Comparison of ENCODE assay signal across 1 cellular context in genomic region chr7:66114743-66115727, GRCh38.
TF ChIP-seq lines count a peak whose summit lies in the region.

Gene CRCP (plus strand): TSS chr7:66114847. CDS start chr7:66114963, 116 bp downstream.

TF ChIP-seq in HepG2, 621 proteins besides CTCF, POLR2A, EP300 and RAD21 (continued from another document and continues in another):
- TF ChIP-seq HMGXB4 (CRISPR knock-in tag; IDR thresholded peaks at IDR 0.05; ENCODE audit: borderline replicate concordance in 1 of 2, low read depth in 1 of 2): peak; percentile 50 to 77; a peak in 3 of 4 replicates
- TF ChIP-seq ARID2 (CRISPR knock-in tag; IDR thresholded peaks at IDR 0.05; ENCODE audit: borderline replicate concordance): no peak; the same call in 1 of the 2 replicates
- TF ChIP-seq, protein P1, sequence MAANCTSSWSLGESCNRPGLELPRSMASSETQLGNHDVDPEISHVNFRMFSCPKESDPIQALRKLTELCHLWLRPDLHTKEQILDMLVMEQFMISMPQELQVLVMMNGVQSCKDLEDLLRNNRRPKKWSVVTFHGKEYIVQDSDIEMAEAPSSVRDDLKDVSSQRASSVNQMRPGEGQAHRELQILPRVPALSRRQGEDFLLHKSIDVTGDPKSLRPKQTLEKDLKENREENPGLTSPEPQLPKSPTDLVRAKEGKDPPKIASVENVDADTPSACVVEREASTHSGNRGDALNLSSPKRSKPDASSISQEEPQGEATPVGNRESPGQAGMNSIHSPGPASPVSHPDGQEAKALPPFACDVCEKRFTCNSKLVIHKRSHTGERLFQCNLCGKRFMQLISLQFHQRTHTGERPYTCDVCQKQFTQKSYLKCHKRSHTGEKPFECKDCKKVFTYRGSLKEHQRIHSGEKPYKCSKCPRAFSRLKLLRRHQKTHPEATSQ (CRISPR knock-in tag; IDR thresholded peaks at IDR 0.05; ENCODE audit: borderline replicate concordance): peak; percentile 43; the same call in 1 of the 2 replicates
- TF ChIP-seq NFYB (CRISPR knock-in tag; IDR thresholded peaks at IDR 0.05): no peak
- 0 out of 2 replicates have a peak, but pooled peaks have one; percentile 21 for TF ChIP-seq ZNF564 (CRISPR knock-in tag; IDR thresholded peaks at IDR 0.05)
- TF ChIP-seq HHEX (CRISPR knock-in tag; IDR thresholded peaks at IDR 0.05): no peak
- peak; percentile 7; the same call in 1 of the 2 replicates for TF ChIP-seq ETS1 (CRISPR knock-in tag; IDR thresholded peaks at IDR 0.05)
- no peak for TF ChIP-seq ZNF780A (CRISPR knock-in tag; IDR thresholded peaks at IDR 0.05)
- peak; percentile 44; the same call in 1 of the 2 replicates for TF ChIP-seq MAF1 (CRISPR knock-in tag; IDR thresholded peaks at IDR 0.05; ENCODE audit: borderline replicate concordance)
- TF ChIP-seq ZNF781 (CRISPR knock-in tag; IDR thresholded peaks at IDR 0.05; ENCODE audit: borderline replicate concordance, not compliant biosample characterization): peak; percentile 94
- TF ChIP-seq, protein P2, sequence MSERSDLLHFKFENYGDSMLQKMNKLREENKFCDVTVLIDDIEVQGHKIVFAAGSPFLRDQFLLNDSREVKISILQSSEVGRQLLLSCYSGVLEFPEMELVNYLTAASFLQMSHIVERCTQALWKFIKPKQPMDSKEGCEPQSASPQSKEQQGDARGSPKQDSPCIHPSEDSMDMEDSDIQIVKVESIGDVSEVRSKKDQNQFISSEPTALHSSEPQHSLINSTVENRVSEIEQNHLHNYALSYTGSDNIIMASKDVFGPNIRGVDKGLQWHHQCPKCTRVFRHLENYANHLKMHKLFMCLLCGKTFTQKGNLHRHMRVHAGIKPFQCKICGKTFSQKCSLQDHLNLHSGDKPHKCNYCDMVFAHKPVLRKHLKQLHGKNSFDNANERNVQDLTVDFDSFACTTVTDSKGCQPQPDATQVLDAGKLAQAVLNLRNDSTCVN (CRISPR knock-in tag; IDR thresholded peaks at IDR 0.05; ENCODE audit: borderline replicate concordance): no peak
- peak; percentile 59; the same call in 1 of the 2 replicates for TF ChIP-seq ZZZ3 (CRISPR knock-in tag; IDR thresholded peaks at IDR 0.05; ENCODE audit: borderline replicate concordance)
- peak; percentile 83 for TF ChIP-seq TBX3 (IDR thresholded peaks at IDR 0.05; ENCODE audit: borderline replicate concordance)
- TF ChIP-seq HES4 (CRISPR knock-in tag; IDR thresholded peaks at IDR 0.05; ENCODE audit: borderline replicate concordance): no peak
- TF ChIP-seq SUZ12 (IDR thresholded peaks at IDR 0.05; ENCODE audit: low read depth, low read length): peak; percentile 43; the same call in 1 of the 2 replicates
- TF ChIP-seq PPARG (CRISPR knock-in tag; conservative IDR thresholded peaks at IDR 0.05): peak; percentile 89
- TF ChIP-seq PCBP2 (optimal IDR thresholded peaks at IDR 0.05; ENCODE audit: low read depth, low read length, poor library complexity, severe bottlenecking): no peak
- no peak for TF ChIP-seq ZNF326 (CRISPR knock-in tag; IDR thresholded peaks at IDR 0.05; ENCODE audit: borderline replicate concordance)
- TF ChIP-seq ATF4 (CRISPR knock-in tag; IDR thresholded peaks at IDR 0.05): 0 out of 4 replicates have a peak, but pooled peaks of 1 of the 2 experiments have one; percentile 10
- no peak for TF ChIP-seq SP4 (CRISPR knock-in tag; IDR thresholded peaks at IDR 0.05)
- TF ChIP-seq ZNF569 (CRISPR knock-in tag; IDR thresholded peaks at IDR 0.05; ENCODE audit: borderline replicate concordance): no peak
- peak; percentile 95 for TF ChIP-seq TGIF2 (CRISPR knock-in tag; IDR thresholded peaks at IDR 0.05)
- TF ChIP-seq ZNF552 (CRISPR knock-in tag; IDR thresholded peaks at IDR 0.05; ENCODE audit: borderline replicate concordance): 0 out of 2 replicates have a peak, but pooled peaks have one; percentile 80
- peak; percentile 87 for TF ChIP-seq SIN3A (IDR thresholded peaks at IDR 0.05; ENCODE audit: borderline replicate concordance, low read depth, low read length)
- TF ChIP-seq ZFYVE20 (CRISPR knock-in tag; IDR thresholded peaks at IDR 0.05; ENCODE audit: borderline replicate concordance, low read depth): peak; percentile 74; the same call in 1 of the 2 replicates
- 0 out of 2 replicates have a peak, but pooled peaks have one; percentile 75 for TF ChIP-seq NFAT5 (CRISPR knock-in tag; IDR thresholded peaks at IDR 0.05)
- no peak for TF ChIP-seq RERE (CRISPR knock-in tag; IDR thresholded peaks at IDR 0.05; ENCODE audit: low read depth)
- TF ChIP-seq STAT5B (CRISPR knock-in tag; IDR thresholded peaks at IDR 0.05): no peak
- TF ChIP-seq NBN (conservative IDR thresholded peaks at IDR 0.05): no peak
- TF ChIP-seq NR3C1 (CRISPR knock-in tag; IDR thresholded peaks at IDR 0.05): no peak
- no peak for TF ChIP-seq ZNF124 (CRISPR knock-in tag; IDR thresholded peaks at IDR 0.05)
- TF ChIP-seq ZBTB3 (CRISPR knock-in tag; IDR thresholded peaks at IDR 0.05; ENCODE audit: borderline replicate concordance, low read depth): no peak
- TF ChIP-seq ZNF607 (CRISPR knock-in tag; IDR thresholded peaks at IDR 0.05; ENCODE audit: borderline replicate concordance): peak; percentile 90
- no peak for TF ChIP-seq ATM (IDR thresholded peaks at IDR 0.05; ENCODE audit: borderline replicate concordance)
- TF ChIP-seq, protein P3, sequence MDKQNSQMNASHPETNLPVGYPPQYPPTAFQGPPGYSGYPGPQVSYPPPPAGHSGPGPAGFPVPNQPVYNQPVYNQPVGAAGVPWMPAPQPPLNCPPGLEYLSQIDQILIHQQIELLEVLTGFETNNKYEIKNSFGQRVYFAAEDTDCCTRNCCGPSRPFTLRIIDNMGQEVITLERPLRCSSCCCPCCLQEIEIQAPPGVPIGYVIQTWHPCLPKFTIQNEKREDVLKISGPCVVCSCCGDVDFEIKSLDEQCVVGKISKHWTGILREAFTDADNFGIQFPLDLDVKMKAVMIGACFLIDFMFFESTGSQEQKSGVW (CRISPR knock-in tag; IDR thresholded peaks at IDR 0.05; ENCODE audit: borderline replicate concordance): no peak
- TF ChIP-seq ATF7-NPFF (CRISPR knock-in tag; IDR thresholded peaks at IDR 0.05; ENCODE audit: low read depth): peak; percentile 81
- TF ChIP-seq ZNF329 (CRISPR knock-in tag; IDR thresholded peaks at IDR 0.05; ENCODE audit: low read depth): 0 out of 2 replicates have a peak, but pooled peaks have one; percentile 58
- no peak for TF ChIP-seq SMAD1 (CRISPR knock-in tag; IDR thresholded peaks at IDR 0.05; ENCODE audit: borderline replicate concordance, low read depth)
- peak; percentile 41; the same call in 1 of the 2 replicates for TF ChIP-seq ZMYM3 (CRISPR knock-in tag; IDR thresholded peaks at IDR 0.05)
- peak; percentile 42 for TF ChIP-seq YY1 (IDR thresholded peaks at IDR 0.05; ENCODE audit: insufficient read depth, insufficient replicate concordance, low read depth, low read length)
- TF ChIP-seq ZNF720 (CRISPR knock-in tag; IDR thresholded peaks at IDR 0.05): no peak
- no peak for TF ChIP-seq NFKBIZ (CRISPR knock-in tag; IDR thresholded peaks at IDR 0.05)
- TF ChIP-seq PHF20 (CRISPR knock-in tag; IDR thresholded peaks at IDR 0.05): peak; percentile 82
- no peak for TF ChIP-seq SRSF1 (optimal IDR thresholded peaks at IDR 0.05; ENCODE audit: low read depth, low read length)
- TF ChIP-seq XRCC5 (optimal IDR thresholded peaks at IDR 0.05; ENCODE audit: low read length): no peak
